In the genomic region with DNA sequence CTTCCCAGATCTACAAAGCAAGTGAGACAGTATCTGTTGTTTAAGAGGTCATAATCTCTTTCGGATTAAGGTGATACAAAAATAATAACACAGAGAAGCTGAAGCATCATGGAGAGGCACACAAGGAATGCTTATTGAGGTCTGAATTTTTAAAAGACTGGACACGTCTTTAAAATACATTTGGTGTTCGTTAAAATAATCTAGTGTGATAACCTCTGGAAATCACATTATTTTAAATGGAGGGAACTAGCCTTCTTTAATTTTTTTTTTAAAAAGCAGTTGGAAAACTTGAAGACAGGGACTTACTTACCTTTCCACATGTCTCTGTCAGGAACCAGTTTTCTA, we compare ENCODE assay signal across 1 cellular context.
TF ChIP-seq lines count a peak whose summit lies in the region.

No MANE protein-coding gene starts in this region.

TF ChIP-seq in WTC11, 78 proteins besides CTCF, POLR2A, EP300 and RAD21 (continued from another document):
- TF ChIP-seq, protein P1, sequence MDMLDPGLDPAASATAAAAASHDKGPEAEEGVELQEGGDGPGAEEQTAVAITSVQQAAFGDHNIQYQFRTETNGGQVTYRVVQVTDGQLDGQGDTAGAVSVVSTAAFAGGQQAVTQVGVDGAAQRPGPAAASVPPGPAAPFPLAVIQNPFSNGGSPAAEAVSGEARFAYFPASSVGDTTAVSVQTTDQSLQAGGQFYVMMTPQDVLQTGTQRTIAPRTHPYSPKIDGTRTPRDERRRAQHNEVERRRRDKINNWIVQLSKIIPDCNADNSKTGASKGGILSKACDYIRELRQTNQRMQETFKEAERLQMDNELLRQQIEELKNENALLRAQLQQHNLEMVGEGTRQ (CRISPR knock-in tag; IDR thresholded peaks at IDR 0.05), result no peak
